17 cellular contexts compared by ENCODE assay signal in genomic region chr11:69697861-69698260, GRCh38. TPM values are rescaled to one million over a fixed set of nuclear protein-coding genes. Genes with fewer than 3 reads are reported as not detected.
DNase-seq lines count a peak whose midpoint lies in the region; FAIRE-seq and TF ChIP-seq lines count a peak whose summit lies in the region.
"Had no signal": no experiment of that assay in that cellular context is flagged by ENCODE, and none has a peak within 500 bp of the region (broad histone marks: within the 10 kb centered on the region; RNA-seq: fewer than 3 reads in every experiment).

No MANE protein-coding gene starts in this region.

- peaks cover 0 to 45% (median 23%) of the 10 kb centered on the region in 11 experiments; a peak in 16 of 22 replicates for H4K20me1 ChIP-seq in BLaER1 treated with 17β-estradiol and CSF1 and Interleukin-3, amounts not matched to agents 10 nM and 100 nM

- H3K27ac ChIP-seq in BLaER1 treated with 17β-estradiol and CSF1 and Interleukin-3, amounts not matched to agents 10 nM and 100 nM: no peak overlapping the region
- H3K27ac ChIP-seq in neuronal stem cell (replicated peaks; ENCODE audit: low read length): no peak overlapping the region
- no peak overlapping the region for H3K27ac ChIP-seq in spleen
- H3K27ac ChIP-seq in caudate nucleus (ENCODE audit: low read depth, low read length): no peak overlapping the region
- no peak overlapping the region for H3K27ac ChIP-seq in kidney (ENCODE audit: low read depth in 2 of 2, low read length in 2 of 2)
- H3K27ac ChIP-seq: A549, HL-60 had no signal

- no peak overlapping the region for H3K23ac ChIP-seq in neuronal stem cell (ENCODE audit: low read depth, low read length, poor library complexity)

- no peak overlapping the region for H3K4me3 ChIP-seq in BLaER1 treated with 17β-estradiol and CSF1 and Interleukin-3, amounts not matched to agents 10 nM and 100 nM
- H3K4me3 ChIP-seq in H7 (ENCODE audit: insufficient read depth, low read depth, low read length): no peak overlapping the region
- no peak overlapping the region for H3K4me3 ChIP-seq in neuronal stem cell (ENCODE audit: low read length in 2 of 2)
- H3K4me3 ChIP-seq in spleen: no peak overlapping the region
- no peak overlapping the region for H3K4me3 ChIP-seq in kidney (ENCODE audit: low read length in 2 of 2)
- H3K4me3 ChIP-seq: A549, GM12878 had no signal

- FAIRE-seq in kidney (lab: Jason Lieb, UNC): no peak
- FAIRE-seq: A549, GM12878, GM18507 had no signal

- no CpG with 5 or more reads among the region's 10 CpGs for WGBS in neuronal stem cell (ENCODE audit: extremely low coverage in 2 of 2, insufficient read length in 2 of 2, insufficient replicate concordance in 1 of 2), 2 donors
- 81 to 86% (median 84%) methylated on average over 9 to 10 of the region's 10 CpGs for WGBS in spleen, 5 donors

- H2AK5ac ChIP-seq in neuronal stem cell (ENCODE audit: low read depth, low read length): no peak overlapping the region

- no peak overlapping the region for H3K4ac ChIP-seq in neuronal stem cell (ENCODE audit: low read length)

- H4K91ac ChIP-seq in neuronal stem cell (ENCODE audit: low read depth, low read length, poor library complexity): no peak overlapping the region

- no peak overlapping the region for H2BK5ac ChIP-seq in neuronal stem cell (ENCODE audit: low read length)

- H2AFZ ChIP-seq in neuronal stem cell (ENCODE audit: low read length): no peak overlapping the region

- H3K4me1 ChIP-seq in BLaER1 treated with 17β-estradiol and CSF1 and Interleukin-3, amounts not matched to agents 10 nM and 100 nM: peaks cover 25 to 62% (median 51%) of the 10 kb centered on the region in 10 experiments
- H3K4me1 ChIP-seq in neuronal stem cell (ENCODE audit: control insufficient read depth in 2 of 2, insufficient read depth in 1 of 2, low read depth in 1 of 2, low read length in 2 of 2) (peaks cover 12 to 25% of the 10 kb centered on the region in 2 donors), spleen (peaks cover 0 to 24% (median 8%) of the 10 kb centered on the region in 6 donors), kidney (ENCODE audit: control insufficient read depth in 1 of 2, insufficient read depth in 1 of 2, low read depth in 1 of 2, low read length in 2 of 2) (peaks cover 0 to 3% of the 10 kb centered on the region in 2 donors)

- no peak for TF ChIP-seq CTCF in spleen (IDR thresholded peaks at IDR 0.05 in 8 of 11, conservative IDR thresholded peaks at IDR 0.05 in 3 of 11)
- no peak for TF ChIP-seq CTCF in kidney (IDR thresholded peaks at IDR 0.05; ENCODE audit: borderline replicate concordance, extremely low read depth, insufficient read depth)

- peaks cover 0 to 4% (median under 1%) of the 10 kb centered on the region in 11 experiments; a peak in 8 of 22 replicates for H3K9me3 ChIP-seq in BLaER1 treated with 17β-estradiol and CSF1 and Interleukin-3, amounts not matched to agents 10 nM and 100 nM (replicated peaks in 1 of 11)
- no peaks in the 10 kb centered on the region for H3K9me3 ChIP-seq in neuronal stem cell (replicated peaks in 1 of 2; ENCODE audit: control insufficient read depth in 2 of 2, insufficient read depth in 1 of 2, low read depth in 1 of 2, low read length in 2 of 2)
- no peaks in the 10 kb centered on the region for H3K9me3 ChIP-seq in spleen
- no peaks in the 10 kb centered on the region for H3K9me3 ChIP-seq in kidney (ENCODE audit: control insufficient read depth in 1 of 2, low read length in 2 of 2)
- H3K9me3 ChIP-seq: A549, BE2C had no signal

- intact Hi-C loops in spleen (cut with DNase I; ENCODE audit: low total_unique reads): no loop called here
- intact Hi-C loops in kidney (cut with DNase I): loop anchor here (10.0 kb wide), 1 partner anchor 497 kb away; no protein-coding TSS in a partner anchor

- no peaks in the 10 kb centered on the region for H3K36me3 ChIP-seq in BLaER1 treated with 17β-estradiol and CSF1 and Interleukin-3, amounts not matched to agents 10 nM and 100 nM
- H3K36me3 ChIP-seq in H7 (replicated peaks; ENCODE audit: control insufficient read depth, insufficient read depth, low read length) (peaks cover 2% of the 10 kb centered on the region), neuronal stem cell (replicated peaks in 1 of 2; ENCODE audit: control insufficient read depth in 2 of 2, insufficient read depth in 2 of 2, low read length in 2 of 2) (no peaks in the 10 kb centered on the region), spleen (no peaks in the 10 kb centered on the region), kidney (ENCODE audit: control insufficient read depth in 1 of 2, insufficient read depth in 2 of 2, low read length in 2 of 2) (no peaks in the 10 kb centered on the region)
- H3K36me3 ChIP-seq: BE2C had no signal

- no peak for TF ChIP-seq POLR2A in spleen (IDR thresholded peaks at IDR 0.05)

- H3K18ac ChIP-seq in neuronal stem cell (ENCODE audit: low read length): peak overlapping the region; percentile 76

- peaks cover 64 to 89% (median 76%) of the 10 kb centered on the region in 11 experiments for H3K27me3 ChIP-seq in BLaER1 treated with 17β-estradiol and CSF1 and Interleukin-3, amounts not matched to agents 10 nM and 100 nM
- peaks cover 2% of the 10 kb centered on the region; the same call in 1 of the 2 replicates for H3K27me3 ChIP-seq in H7 (ENCODE audit: control insufficient read depth, insufficient read depth, low read length)
- peaks cover 2 to 35% (median 18%) of the 10 kb centered on the region in 3 experiments for H3K27me3 ChIP-seq in neuronal stem cell (ENCODE audit: control insufficient read depth in 3 of 3, insufficient read depth in 3 of 3, low read depth in 1 of 3, low read length in 3 of 3)
- H3K27me3 ChIP-seq in spleen (replicated peaks in 1 of 7): peaks cover 0 to 96% (median 46%) of the 10 kb centered on the region in 7 donors
- H3K27me3 ChIP-seq: BE2C had no signal

- peak overlapping the region in 7 of 11 experiments; percentile 12 to 86 (median 75); a peak in 13 of 22 replicates for H3K4me2 ChIP-seq in BLaER1 treated with 17β-estradiol and CSF1 and Interleukin-3, amounts not matched to agents 10 nM and 100 nM
- H3K4me2 ChIP-seq in neuronal stem cell (ENCODE audit: insufficient read depth, low read length, poor library complexity, severe bottlenecking): no peak overlapping the region
- H3K4me2 ChIP-seq: A549 had no signal

- H2BK120ac ChIP-seq in neuronal stem cell (ENCODE audit: low read depth, low read length): no peak overlapping the region

- H3K9ac ChIP-seq in BLaER1 treated with 17β-estradiol and CSF1 and Interleukin-3, amounts not matched to agents 10 nM and 100 nM: no peak overlapping the region
- H3K9ac ChIP-seq in neuronal stem cell (ENCODE audit: low read depth, low read length, poor library complexity) (no peak overlapping the region), kidney (ENCODE audit: low read length in 2 of 2) (no peak overlapping the region)

- no peak overlapping the region for H3K14ac ChIP-seq in neuronal stem cell (ENCODE audit: low read length)

- DNase-seq in H7 (peak; percentile 17), neuronal stem cell (ENCODE audit: low spot score) (no peak), spleen (peak; percentile 22), cortex of kidney (lab: John Stamatoyannopoulos, UW) (no peak), caudate nucleus (lab: John Stamatoyannopoulos, UW) (no peak), kidney (no peak)
- DNase-seq: BE2C, DMS 273 treated with DMSO at 0.1 percent for 48 hours, GOT3, HCEC 1CT had no signal

- no peak overlapping the region for H4K8ac ChIP-seq in neuronal stem cell (ENCODE audit: low read depth, low read length)

- no peaks in the 10 kb centered on the region for H3K79me1 ChIP-seq in neuronal stem cell (ENCODE audit: low read depth, low read length)

- no peak overlapping the region for H2BK12ac ChIP-seq in neuronal stem cell (ENCODE audit: low read length)

- H2BK15ac ChIP-seq in neuronal stem cell (ENCODE audit: low read length): peak overlapping the region; percentile 43

RNA-seq across cellular contexts. Expression of gene FGF19, which starts 6.0 kb away (rescaled TPM):
- 36.7 and 42.8 TPM in 2 replicates for total RNA-seq in H7 (2014; rRNA removed; shearing (Covaris generic))
- 0.20 TPM for polyA plus RNA-seq in neuronal stem cell (2013, experiment 1 of 2)
- 0.15 TPM for polyA plus RNA-seq in neuronal stem cell (2013, experiment 2 of 2)
- total RNA-seq in spleen (not detected), kidney (not detected)
- polyA plus RNA-seq in spleen (not detected), kidney (ENCODE audit: insufficient read depth, low read depth, low replicate concordance) (not detected)
- total RNA-seq: G401 had no signal
- polyA plus RNA-seq: AG04450, GM12878 had no signal

RNA-seq across cellular contexts. Expression of gene LTO1, which starts 22.7 kb away (rescaled TPM):
- total RNA-seq in H7 (2014; rRNA removed; shearing (Covaris generic)): 12.3 and 13.9 TPM in 2 replicates
- polyA plus RNA-seq in neuronal stem cell (2013, experiment 1 of 2): 13.6 TPM
- polyA plus RNA-seq in neuronal stem cell (2013, experiment 2 of 2): 13.3 TPM
- 10 to 100 TPM; 21.0 to 41.4 (median 31.3) TPM for total RNA-seq in spleen
- 10 to 100 TPM; 17.5 to 32.3 (median 30.8) TPM for polyA plus RNA-seq in spleen
- total RNA-seq in kidney: 21.9 TPM
- 14.6 TPM for polyA plus RNA-seq in kidney (ENCODE audit: insufficient read depth, low read depth, low replicate concordance)

RNA-seq across cellular contexts. Expression of gene CCND1, which starts 56.9 kb away (rescaled TPM):
- 220 and 292 TPM in 2 replicates for total RNA-seq in H7 (2014; rRNA removed; shearing (Covaris generic))
- polyA plus RNA-seq in neuronal stem cell (2013, experiment 1 of 2): 56.5 TPM
- 57.8 TPM for polyA plus RNA-seq in neuronal stem cell (2013, experiment 2 of 2)
- total RNA-seq in spleen (10 to 100 TPM; 14.3 to 96.6 (median 60.5) TPM), kidney (142 TPM)
- polyA plus RNA-seq in spleen (10 to 100 TPM in 1 of 3 donors, 1 to 10 TPM in 2; 4.3 to 22.7 (median 6.4) TPM), kidney (ENCODE audit: insufficient read depth, low read depth, low replicate concordance) (37.6 TPM)

Comparison
In these comparisons a context has a peak if more than half of its experiments do, and no peak if none do; other contexts are left out.
1. DNase-seq: peak in H7 (single experiment) and spleen (single experiment); none in neuronal stem cell (single experiment), cortex of kidney (single experiment), caudate nucleus (0 of 61) and kidney (single experiment).
2. RNA of gene FGF19, which starts 6.0 kb away (total RNA-seq): 36.7 to 42.8 TPM in H7; not detected in spleen and not detected in kidney (single experiment); every median in the first group is over 10 times any median in the second.